8 cellular contexts compared by ENCODE assay signal in the genomic region with DNA sequence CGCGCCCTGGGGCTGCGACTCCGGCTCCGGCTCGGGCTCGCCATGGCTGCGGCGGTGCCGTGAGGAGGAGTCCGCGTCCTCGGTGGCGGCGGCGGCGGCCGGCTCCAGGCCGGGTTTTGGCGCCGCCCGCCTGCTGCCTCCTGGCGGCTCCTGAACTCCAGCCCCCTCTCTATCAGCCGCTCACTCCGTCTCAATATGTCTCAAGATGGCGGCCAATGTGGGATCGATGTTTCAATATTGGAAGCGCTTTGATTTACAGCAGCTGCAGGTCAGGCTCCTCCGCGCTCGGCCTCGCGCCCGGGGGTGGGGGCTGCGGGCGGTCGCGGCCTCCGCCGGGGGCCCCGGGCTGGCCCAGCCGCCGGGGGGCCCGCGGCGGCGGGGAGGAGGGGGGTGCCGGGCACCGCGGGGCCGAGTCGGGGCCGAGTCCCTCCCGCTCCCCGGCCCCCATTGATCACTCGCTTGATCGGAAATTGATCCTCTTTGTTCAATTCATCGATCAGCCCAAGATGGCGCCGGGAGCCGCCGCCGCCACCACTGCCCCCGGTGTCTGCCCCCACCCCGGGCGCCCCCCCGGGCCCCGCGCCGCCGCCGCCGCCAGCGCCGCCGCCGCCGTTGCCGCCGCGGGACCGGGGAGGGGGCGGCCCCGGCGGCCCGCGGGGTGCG. TPM values are rescaled to one million over a fixed set of nuclear protein-coding genes. Genes with fewer than 3 reads are reported as not detected.
DNase-seq lines count a peak whose midpoint lies in the region; ATAC-seq and TF ChIP-seq lines count a peak whose summit lies in the region.

No MANE protein-coding gene starts in this region.

- peaks cover 28% of the 10 kb centered on the region for H3K4me1 Mint-ChIP-seq in activated B cell treated with CpG ODN at 0.5 μM for 24 hours
- peaks cover 42% of the 10 kb centered on the region for H3K4me1 Mint-ChIP-seq in chondrocyte (ENCODE audit: low read depth)

- H3K27me3 Mint-ChIP-seq in activated B cell treated with CpG ODN at 0.5 μM for 24 hours (no peaks in the 10 kb centered on the region), chondrocyte (ENCODE audit: low read depth) (peaks cover 3% of the 10 kb centered on the region)

- peak; percentile 40 for ATAC-seq in HG03025 (IDR thresholded peaks at IDR 0.05; ENCODE audit: low FRiP score, unreplicated experiment)
- peak; percentile 77 for ATAC-seq in activated B cell treated with CpG ODN at 0.5 μM for 24 hours (ENCODE audit: low read depth)

- H3K4me3 Mint-ChIP-seq in activated B cell treated with CpG ODN at 0.5 μM for 24 hours (peak overlapping the region; percentile 83), chondrocyte (ENCODE audit: unreplicated experiment) (peak overlapping the region; percentile 74)

- intact Hi-C loops in activated B cell treated with CpG ODN at 0.5 μM for 24 hours (cut with micrococcal nuclease): loop anchor here (1.0 to 10.0 kb wide), 7 partner anchors 41 to 421 kb away; no protein-coding TSS in a partner anchor

- TF ChIP-seq CTCF in activated B cell treated with CpG ODN at 0.5 μM for 24 hours (IDR thresholded peaks at IDR 0.05) (no peak), chondrocyte (IDR thresholded peaks at IDR 0.05) (no peak)

- peaks cover 4% of the 10 kb centered on the region for H3K36me3 Mint-ChIP-seq in activated B cell treated with CpG ODN at 0.5 μM for 24 hours (ENCODE audit: low read depth)
- no peaks in the 10 kb centered on the region for H3K36me3 Mint-ChIP-seq in chondrocyte (ENCODE audit: low read depth)

- peak; percentile 63 for DNase-seq in NK-92 treated with Interleukin-12 subunit alpha and Interleukin-12 subunit beta, amount 100 ng/mL, for 24 hours (lab: John Stamatoyannopoulos, UW)
- DNase-seq in NK-92 (lab: John Stamatoyannopoulos, UW; ENCODE audit: unreplicated experiment) (no peak), NCI-H2196 treated with DMSO at 0.1 percent for 48 hours (lab: John Stamatoyannopoulos, UW; ENCODE audit: unreplicated experiment) (peak; percentile 34), activated B cell treated with CpG ODN at 0.5 μM for 24 hours (peak; percentile 74), chondrocyte (ENCODE audit: low spot score) (no peak)
- peak; percentile 26 to 44 for DNase-seq in stimulated activated CD4-positive, alpha-beta T cell treated with anti-CD3 and anti-CD28 coated beads, Interleukin-1b, Interleukin-23, amount 100 ng/mL, for 1 hour (ENCODE audit: low read depth in 2 of 2)

- H3K27ac Mint-ChIP-seq in activated B cell treated with CpG ODN at 0.5 μM for 24 hours (peak overlapping the region; percentile 65), chondrocyte (ENCODE audit: unreplicated experiment) (peak overlapping the region; percentile 36)

- peak overlapping the region; percentile 62 for H3K27ac ChIP-seq in layer of hippocampus (ENCODE audit: low read depth, low read length)

- H3K9me3 Mint-ChIP-seq in activated B cell treated with CpG ODN at 0.5 μM for 24 hours (no peaks in the 10 kb centered on the region), chondrocyte (ENCODE audit: low read depth) (no peaks in the 10 kb centered on the region)

- no peaks in the 10 kb centered on the region for H3K27me3 ChIP-seq in layer of hippocampus (ENCODE audit: control insufficient read depth, insufficient read depth, low read length)

- CTCF ChIA-PET in activated B cell treated with CpG ODN at 0.5 μM for 24 hours (lab: Charles Lee): no interaction called here

- POLR2A ChIA-PET in activated B cell treated with CpG ODN at 0.5 μM for 24 hours (lab: Charles Lee): interaction anchor here (0.7 to 3.0 kb wide), 2 partner anchors 41 to 71 kb away, joined by 12 to 18 read pairs; no protein-coding TSS in a partner anchor

RNA-seq across cellular contexts. Expression of a gene that starts 1.5 kb away (rescaled TPM):
- total RNA-seq in activated B cell treated with CpG ODN at 0.5 μM for 24 hours (48.6 and 61.7 TPM in 2 replicates), chondrocyte (112 to 154 TPM (median 118 TPM) in 3 replicates)

Comparison
In these comparisons a context has a peak if more than half of its experiments do, and no peak if none do; other contexts are left out.
1. DNase-seq: peak in NK-92 treated with Interleukin-12 subunit alpha and Interleukin-12 subunit beta, amount 100 ng/mL, for 24 hours (single experiment), NCI-H2196 treated with DMSO at 0.1 percent for 48 hours (single experiment), activated B cell treated with CpG ODN at 0.5 μM for 24 hours (single experiment) and stimulated activated CD4-positive, alpha-beta T cell treated with anti-CD3 and anti-CD28 coated beads, Interleukin-1b, Interleukin-23, amount 100 ng/mL, for 1 hour (2 of 2); none in NK-92 (single experiment) and chondrocyte (single experiment).